1 cellular context compared by ENCODE assay signal in genomic region chr10:77590344-77591237, GRCh38.
TF ChIP-seq lines count a peak whose summit lies in the region.

No MANE protein-coding gene starts in this region.

TF ChIP-seq in WTC11, 78 proteins besides CTCF, POLR2A, EP300 and RAD21 (continued from another document):
- TF ChIP-seq ERG (CRISPR knock-in tag; IDR thresholded peaks at IDR 0.05) (no peak), ZNF425 (CRISPR knock-in tag; conservative IDR thresholded peaks at IDR 0.05) (no peak), ZNF219 (CRISPR knock-in tag; IDR thresholded peaks at IDR 0.05; ENCODE audit: borderline replicate concordance) (no peak), SMAD3 (CRISPR knock-in tag; IDR thresholded peaks at IDR 0.05; ENCODE audit: borderline replicate concordance) (no peak), AR (CRISPR knock-in tag; IDR thresholded peaks at IDR 0.05) (no peak), ZNF512 (CRISPR knock-in tag; IDR thresholded peaks at IDR 0.05; ENCODE audit: borderline replicate concordance) (no peak), ATF6 (CRISPR knock-in tag; IDR thresholded peaks at IDR 0.05) (no peak)
TF ChIP-seq in WTC11: peak in this region for 0.
